In genomic region chr19:45511074-45511473, GRCh38 we compare ENCODE assay signal across 12 cellular contexts. TPM values are rescaled to one million over a fixed set of nuclear protein-coding genes. Genes with fewer than 3 reads are reported as not detected.
DNase-seq lines count a peak whose midpoint lies in the region; ATAC-seq and TF ChIP-seq lines count a peak whose summit lies in the region.
"Had no signal": no experiment of that assay in that cellular context is flagged by ENCODE, and none has a peak within 500 bp of the region (broad histone marks: within the 10 kb centered on the region; RNA-seq: fewer than 3 reads in every experiment).

No MANE protein-coding gene starts in this region.

- H3K4me1 ChIP-seq in Loucy (ENCODE audit: insufficient read depth, low read length, poor library complexity, severe bottlenecking) (peaks cover 50% of the 10 kb centered on the region), mammary epithelial cell (ENCODE audit: insufficient read depth, low read length) (peaks cover 25% of the 10 kb centered on the region)

- H3K27ac ChIP-seq in mammary epithelial cell (ENCODE audit: insufficient read depth, low read depth, low read length), result no peak overlapping the region

- H3K9me3 ChIP-seq in Loucy (ENCODE audit: insufficient read depth, low read depth, low read length) (no peaks in the 10 kb centered on the region), mammary epithelial cell (replicated peaks; ENCODE audit: insufficient read depth, low read length) (no peaks in the 10 kb centered on the region)
- H3K9me3 ChIP-seq: Peyer's patch, thoracic aorta had no signal

- H3K36me3 Mint-ChIP-seq in T-helper 1 cell treated with Interleukin-12 subunit alpha and Interleukin-12 subunit beta and Interleukin-4 antibody, amounts not matched to agents 30 μg/mL and 1 μg/mL, for 36 hours (ENCODE audit: low read depth), result peaks cover 23% of the 10 kb centered on the region
- H3K36me3 Mint-ChIP-seq in chondrocyte (ENCODE audit: low read depth) (peaks cover 2% of the 10 kb centered on the region), progenitor cell of endocrine pancreas (ENCODE audit: insufficient read depth) (peaks cover 2% of the 10 kb centered on the region)

- no peaks in the 10 kb centered on the region for H3K9me2 ChIP-seq in Loucy (replicated peaks; ENCODE audit: low read depth, low read length)

- no peaks in the 10 kb centered on the region for H3K27me3 Mint-ChIP-seq in T-helper 1 cell treated with Interleukin-12 subunit alpha and Interleukin-12 subunit beta and Interleukin-4 antibody, amounts not matched to agents 30 μg/mL and 1 μg/mL, for 36 hours (ENCODE audit: low read depth)
- H3K27me3 Mint-ChIP-seq in chondrocyte (ENCODE audit: low read depth) (no peaks in the 10 kb centered on the region), progenitor cell of endocrine pancreas (no peaks in the 10 kb centered on the region)

- in situ Hi-C loops in mammary epithelial cell (cut with MboI; ENCODE audit: low sequenced_read_pairs in 2 of 2), result no loop called here

- no peak for DNase-seq in T-helper 1 cell
- no peak for DNase-seq in chondrocyte (ENCODE audit: low spot score)
- DNase-seq in progenitor cell of endocrine pancreas (ENCODE audit: low spot score, unreplicated experiment), result no peak
- DNase-seq in foreskin melanocyte, result no peak
- DNase-seq in mammary epithelial cell, result no peak
- DNase-seq: NCI-H1436, NCI-H446 treated with DMSO at 0.1 percent for 48 hours, Peyer's patch had no signal

- no peak for TF ChIP-seq CTCF in Loucy (conservative IDR thresholded peaks at IDR 0.05; ENCODE audit: low read length)
- no peak for TF ChIP-seq CTCF in chondrocyte (IDR thresholded peaks at IDR 0.05)
- no peak for TF ChIP-seq CTCF in progenitor cell of endocrine pancreas (IDR thresholded peaks at IDR 0.05; ENCODE audit: unreplicated experiment)
- no peak for TF ChIP-seq CTCF in mammary epithelial cell (conservative IDR thresholded peaks at IDR 0.05 in 1 of 2, IDR thresholded peaks at IDR 0.05 in 1 of 2; ENCODE audit: extremely low read depth in 1 of 2, insufficient read depth in 1 of 2, low read depth in 1 of 2, low read length in 2 of 2)

- H4K20me1 ChIP-seq in Loucy (ENCODE audit: insufficient read depth, low read length, poor library complexity, severe bottlenecking), result peaks cover 75% of the 10 kb centered on the region
- no peaks in the 10 kb centered on the region for H4K20me1 ChIP-seq in mammary epithelial cell (ENCODE audit: insufficient read depth, low read length)

- peak overlapping the region; percentile 47 for H3K27ac Mint-ChIP-seq in T-helper 1 cell treated with Interleukin-12 subunit alpha and Interleukin-12 subunit beta and Interleukin-4 antibody, amounts not matched to agents 30 μg/mL and 1 μg/mL, for 36 hours
- H3K27ac Mint-ChIP-seq in chondrocyte (ENCODE audit: unreplicated experiment) (peak overlapping the region; percentile 70), progenitor cell of endocrine pancreas (peak overlapping the region; percentile 29)

- dilution Hi-C loops in mammary epithelial cell (cut with HindIII; ENCODE audit: low sequenced_read_pairs), result no loop called here

- H2AFZ ChIP-seq in Loucy (ENCODE audit: low read length) (no peak overlapping the region), mammary epithelial cell (ENCODE audit: low read depth, low read length) (no peak overlapping the region)

- intact Hi-C loops in mammary epithelial cell (cut with micrococcal nuclease), result no loop called here

- H3K4me2 ChIP-seq in Loucy (ENCODE audit: low read depth, low read length, poor library complexity, severe bottlenecking) (peak overlapping the region; percentile 88), mammary epithelial cell (ENCODE audit: insufficient read depth, low read depth, low read length) (no peak overlapping the region)

- no TSS peak for BruUV-seq in mammary epithelial cell (replicated peaks; lab: Mats Ljungman, UMichigan)

- peaks cover 13% of the 10 kb centered on the region for H3K27me3 ChIP-seq in Loucy (ENCODE audit: insufficient read depth, low read length, poor library complexity, severe bottlenecking)
- H3K27me3 ChIP-seq in mammary epithelial cell (ENCODE audit: insufficient read depth, low read length), result no peaks in the 10 kb centered on the region
- H3K27me3 ChIP-seq: Peyer's patch had no signal

- peak overlapping the region; percentile 51 for H3K4me3 Mint-ChIP-seq in T-helper 1 cell treated with Interleukin-12 subunit alpha and Interleukin-12 subunit beta and Interleukin-4 antibody, amounts not matched to agents 30 μg/mL and 1 μg/mL, for 36 hours
- H3K4me3 Mint-ChIP-seq in chondrocyte (ENCODE audit: unreplicated experiment), result no peak overlapping the region
- no peak overlapping the region for H3K4me3 Mint-ChIP-seq in progenitor cell of endocrine pancreas (ENCODE audit: low read depth)

- H3K36me3 ChIP-seq in Loucy (ENCODE audit: insufficient read depth, low read length) (peaks cover 26% of the 10 kb centered on the region; the same call in 1 of the 2 replicates), mammary epithelial cell (ENCODE audit: insufficient read depth, low read length) (peaks cover 6% of the 10 kb centered on the region)
- H3K36me3 ChIP-seq: Peyer's patch, thoracic aorta had no signal

- ATAC-seq in HG03571 (IDR thresholded peaks at IDR 0.05; ENCODE audit: unreplicated experiment), result no peak

- H3K9ac ChIP-seq in Loucy (ENCODE audit: low read depth, low read length, poor library complexity, severe bottlenecking) (peak overlapping the region; percentile 100), mammary epithelial cell (ENCODE audit: insufficient read depth, low read length) (no peak overlapping the region)

- no peaks in the 10 kb centered on the region for H3F3A ChIP-seq in Loucy (ENCODE audit: low read depth)

- peaks cover 43% of the 10 kb centered on the region for H3K4me1 Mint-ChIP-seq in T-helper 1 cell treated with Interleukin-12 subunit alpha and Interleukin-12 subunit beta and Interleukin-4 antibody, amounts not matched to agents 30 μg/mL and 1 μg/mL, for 36 hours (ENCODE audit: low read depth)
- peaks cover 56% of the 10 kb centered on the region for H3K4me1 Mint-ChIP-seq in chondrocyte (ENCODE audit: low read depth)
- H3K4me1 Mint-ChIP-seq in progenitor cell of endocrine pancreas (ENCODE audit: low read depth), result peaks cover 14% of the 10 kb centered on the region

- 91% methylated on average over 5 of the region's 5 CpGs for WGBS in mammary epithelial cell (ENCODE audit: low coverage, missing lambda C conversion rate)

- CTCF ChIA-PET in mammary epithelial cell (lab: Charles Lee; ENCODE audit: low non-redundant PET), result no interaction called here

- H3K4me3 ChIP-seq in Loucy (ENCODE audit: low read length, poor library complexity, severe bottlenecking), result peak overlapping the region; percentile 99
- H3K4me3 ChIP-seq in mammary epithelial cell (replicated peaks in 1 of 3; ENCODE audit: insufficient read depth in 1 of 3, low read depth in 2 of 3, low read length in 3 of 3), result no peak overlapping the region
- H3K4me3 ChIP-seq: Peyer's patch had no signal

- H3K9me3 Mint-ChIP-seq in T-helper 1 cell treated with Interleukin-12 subunit alpha and Interleukin-12 subunit beta and Interleukin-4 antibody, amounts not matched to agents 30 μg/mL and 1 μg/mL, for 36 hours, result no peaks in the 10 kb centered on the region
- H3K9me3 Mint-ChIP-seq in chondrocyte (ENCODE audit: low read depth) (no peaks in the 10 kb centered on the region), progenitor cell of endocrine pancreas (ENCODE audit: low read depth) (no peaks in the 10 kb centered on the region)

- H3K79me2 ChIP-seq in Loucy (ENCODE audit: insufficient read depth, low read length) (peaks cover 90% of the 10 kb centered on the region), mammary epithelial cell (ENCODE audit: insufficient read depth, low read length) (peaks cover 92% of the 10 kb centered on the region)

RNA-seq across cellular contexts. Expression of gene VASP, which starts 3.8 kb away (rescaled TPM):
- total RNA-seq in chondrocyte (65.6 to 145 TPM (median 142 TPM) in 3 replicates), progenitor cell of endocrine pancreas (93.4 and 94.9 TPM in 2 replicates), mammary epithelial cell (100 to 1,000 TPM; 160 to 201 TPM)
- polyA plus RNA-seq in mammary epithelial cell, result 93.9 TPM
- 122 TPM for polyA minus RNA-seq in mammary epithelial cell

RNA-seq across cellular contexts. Expression of gene PPM1N, which starts 12.8 kb away (rescaled TPM):
- total RNA-seq in chondrocyte (0.52 to 0.63 TPM in 2 of 3 replicates, not detected in the other), progenitor cell of endocrine pancreas (0.62 TPM in 1 of 2 replicates, not detected in the other), mammary epithelial cell (1 to 10 TPM; 1.3 to 2.1 TPM)
- 2.3 TPM for polyA plus RNA-seq in mammary epithelial cell
- polyA minus RNA-seq in mammary epithelial cell, result not detected

RNA-seq across cellular contexts. Expression of gene RTN2, which starts 14.2 kb away (rescaled TPM):
- total RNA-seq in chondrocyte, result 11.5 to 16.0 TPM (median 13.7 TPM) in 3 replicates
- 17.9 and 21.6 TPM in 2 replicates for total RNA-seq in progenitor cell of endocrine pancreas
- total RNA-seq in mammary epithelial cell, result 10 to 100 TPM; 11.0 to 16.9 TPM
- 11.5 TPM for polyA plus RNA-seq in mammary epithelial cell
- 11.9 TPM for polyA minus RNA-seq in mammary epithelial cell

RNA-seq across cellular contexts. Expression of gene FOSB, which starts 43.3 kb away (rescaled TPM):
- 25.5 to 50.9 TPM (median 43.8 TPM) in 3 replicates for total RNA-seq in chondrocyte
- 5.3 and 7.3 TPM in 2 replicates for total RNA-seq in progenitor cell of endocrine pancreas
- 10 to 100 TPM in 1 of 2 donors, 1 to 10 TPM in 1; 1.8 to 49.1 TPM for total RNA-seq in mammary epithelial cell
- polyA plus RNA-seq in mammary epithelial cell, result 2.6 TPM
- polyA minus RNA-seq in mammary epithelial cell, result 27.0 TPM
